In genomic region chr11:67289651-67290479, GRCh38 we compare ENCODE assay signal across 1 cellular context.
A peak's percentile ranks its signal among the peaks of the same experiment; 100 is the strongest.
TF ChIP-seq lines count a peak whose summit lies in the region.

No MANE protein-coding gene starts in this region.

TF ChIP-seq in HepG2, 621 proteins besides CTCF, POLR2A, EP300 and RAD21 (continued from another document and continues in another):
- TF ChIP-seq ZBTB46 (CRISPR knock-in tag; IDR thresholded peaks at IDR 0.05; ENCODE audit: borderline replicate concordance) = 0 out of 2 replicates have a peak, but pooled peaks have one; percentile 42
- no peak for TF ChIP-seq LRRFIP1 (CRISPR knock-in tag; conservative IDR thresholded peaks at IDR 0.05)
- TF ChIP-seq ZFP62 (CRISPR knock-in tag; IDR thresholded peaks at IDR 0.05) = no peak
- TF ChIP-seq RBM39 (IDR thresholded peaks at IDR 0.05; ENCODE audit: low read depth, low read length, poor library complexity, severe bottlenecking) = peak; percentile 29
- TF ChIP-seq NCOA1 (CRISPR knock-in tag; IDR thresholded peaks at IDR 0.05) = no peak
- peak; percentile 53; the same call in 1 of the 2 replicates for TF ChIP-seq REL (CRISPR knock-in tag; conservative IDR thresholded peaks at IDR 0.05)
- TF ChIP-seq ZNF501 (CRISPR knock-in tag; IDR thresholded peaks at IDR 0.05) = peak; percentile 35; the same call in 1 of the 2 replicates
- TF ChIP-seq GATAD1 (CRISPR knock-in tag; IDR thresholded peaks at IDR 0.05) = no peak
- 0 out of 2 replicates have a peak, but pooled peaks have one; percentile 32 for TF ChIP-seq KDM5B (CRISPR knock-in tag; IDR thresholded peaks at IDR 0.05; ENCODE audit: borderline replicate concordance)
- TF ChIP-seq GABPB1 (CRISPR knock-in tag; IDR thresholded peaks at IDR 0.05) = 0 out of 2 replicates have a peak, but pooled peaks have one; percentile 18
- no peak for TF ChIP-seq MAZ (IDR thresholded peaks at IDR 0.05; ENCODE audit: borderline replicate concordance, low read depth, low read length)
- no peak for TF ChIP-seq MAZ (CRISPR knock-in tag; IDR thresholded peaks at IDR 0.05; ENCODE audit: low read depth)
- peak; percentile 59; the same call in 1 of the 2 replicates for TF ChIP-seq ZC3H13 (CRISPR knock-in tag; IDR thresholded peaks at IDR 0.05)
- TF ChIP-seq CSRNP2 (CRISPR knock-in tag; conservative IDR thresholded peaks at IDR 0.05; ENCODE audit: low read depth) = no peak
- TF ChIP-seq RBM22 (optimal IDR thresholded peaks at IDR 0.05; ENCODE audit: low read length) = no peak
- TF ChIP-seq UBTF (CRISPR knock-in tag; IDR thresholded peaks at IDR 0.05) = 0 out of 2 replicates have a peak, but pooled peaks have one; percentile 35
- TF ChIP-seq ZNF687 (CRISPR knock-in tag; IDR thresholded peaks at IDR 0.05) = peak; percentile 25; the same call in 1 of the 2 replicates
- no peak for TF ChIP-seq ZNF614 (CRISPR knock-in tag; IDR thresholded peaks at IDR 0.05; ENCODE audit: borderline replicate concordance)
- no peak for TF ChIP-seq CEBPZ (IDR thresholded peaks at IDR 0.05; ENCODE audit: low read length)
- no peak for TF ChIP-seq MIER3 (CRISPR knock-in tag; IDR thresholded peaks at IDR 0.05; ENCODE audit: borderline replicate concordance)
- TF ChIP-seq ARID4A (CRISPR knock-in tag; IDR thresholded peaks at IDR 0.05; ENCODE audit: borderline replicate concordance) = peak; percentile 40; the same call in 1 of the 2 replicates
- TF ChIP-seq ZNF776 (CRISPR knock-in tag; IDR thresholded peaks at IDR 0.05) = 0 out of 2 replicates have a peak, but pooled peaks have one; percentile 10
- no peak for TF ChIP-seq ZNF598 (CRISPR knock-in tag; IDR thresholded peaks at IDR 0.05; ENCODE audit: borderline replicate concordance)
- TF ChIP-seq AGO2 (optimal IDR thresholded peaks at IDR 0.05; ENCODE audit: low read depth, low read length) = peak; percentile 69
- TF ChIP-seq ZSCAN25 (CRISPR knock-in tag; IDR thresholded peaks at IDR 0.05) = peak; percentile 87
- no peak for TF ChIP-seq ZHX1 (CRISPR knock-in tag; IDR thresholded peaks at IDR 0.05; ENCODE audit: low read depth)
- no peak for TF ChIP-seq HOXA7 (CRISPR knock-in tag; IDR thresholded peaks at IDR 0.05)
- TF ChIP-seq ZNF580 (CRISPR knock-in tag; IDR thresholded peaks at IDR 0.05; ENCODE audit: borderline replicate concordance, low read depth) = no peak
- TF ChIP-seq GATA4 (IDR thresholded peaks at IDR 0.05; ENCODE audit: borderline replicate concordance, low read depth) = no peak
